In genomic region chr10:5628366-5628765, GRCh38 we compare ENCODE assay signal across 9 cellular contexts. TPM values are rescaled to one million over a fixed set of nuclear protein-coding genes. Genes with fewer than 3 reads are reported as not detected.
DNase-seq lines count a peak whose midpoint lies in the region; ATAC-seq and TF ChIP-seq lines count a peak whose summit lies in the region.
"Had no signal": no experiment of that assay in that cellular context is flagged by ENCODE, and none has a peak within 500 bp of the region (broad histone marks: within the 10 kb centered on the region; RNA-seq: fewer than 3 reads in every experiment).

No MANE protein-coding gene starts in this region.

- no peak for ATAC-seq in GM21515 (IDR thresholded peaks at IDR 0.05; ENCODE audit: unreplicated experiment)

- H4K20me1 ChIP-seq in hepatocyte (ENCODE audit: insufficient read depth, poor library complexity, severe bottlenecking) (no peaks in the 10 kb centered on the region), smooth muscle cell (ENCODE audit: low read depth) (no peaks in the 10 kb centered on the region)

- H3K27me3 ChIP-seq in hepatocyte, result no peaks in the 10 kb centered on the region
- H3K27me3 ChIP-seq in smooth muscle cell (ENCODE audit: low read depth), result no peaks in the 10 kb centered on the region

- H3K4me2 ChIP-seq in hepatocyte, result peak overlapping the region; percentile 63
- peak overlapping the region; percentile 77 for H3K4me2 ChIP-seq in smooth muscle cell

- H3K4me1 ChIP-seq in hepatocyte (ENCODE audit: insufficient read depth), result peaks cover 18% of the 10 kb centered on the region
- H3K4me1 ChIP-seq in smooth muscle cell (ENCODE audit: low read depth), result no peaks in the 10 kb centered on the region

- H3K9ac ChIP-seq in smooth muscle cell (ENCODE audit: low read depth), result peak overlapping the region; percentile 12

- H3K4me3 ChIP-seq in hepatocyte (no peak overlapping the region), smooth muscle cell (peak overlapping the region; percentile 29)

- 75% methylated on average over 8 of the region's 8 CpGs for WGBS in hepatocyte (ENCODE audit: low lambda C conversion rate, missing lambda C conversion rate)
- WGBS in smooth muscle cell (ENCODE audit: low lambda C conversion rate), result 53% methylated on average over 8 of the region's 8 CpGs

- peaks cover 4% of the 10 kb centered on the region for H3F3A ChIP-seq in smooth muscle cell (ENCODE audit: low read depth)

- H3K36me3 ChIP-seq in hepatocyte (replicated peaks; ENCODE audit: insufficient read depth, low read depth) (no peaks in the 10 kb centered on the region), smooth muscle cell (ENCODE audit: low read depth) (no peaks in the 10 kb centered on the region)

- H2AFZ ChIP-seq in hepatocyte (peak overlapping the region; percentile 42), smooth muscle cell (ENCODE audit: low read depth) (peak overlapping the region; percentile 75)

- H3K79me2 ChIP-seq in hepatocyte, result no peaks in the 10 kb centered on the region
- H3K79me2 ChIP-seq in smooth muscle cell (ENCODE audit: low read depth), result no peaks in the 10 kb centered on the region

- TF ChIP-seq CTCF in hepatocyte (IDR thresholded peaks at IDR 0.05; ENCODE audit: poor library complexity) (no peak), smooth muscle cell (IDR thresholded peaks at IDR 0.05; ENCODE audit: borderline replicate concordance, insufficient read depth, poor library complexity, severe bottlenecking) (no peak)

- DNase-seq in GM03348 (ENCODE audit: low spot score), result peak; percentile 74
- DNase-seq in amniotic epithelial cell (ENCODE audit: low read depth), result peak; percentile 60
- peak; percentile 42 for DNase-seq in hepatocyte (ENCODE audit: low spot score)
- DNase-seq in smooth muscle cell (lab: John Stamatoyannopoulos, UW; ENCODE audit: unreplicated experiment), result no peak
- no peak for DNase-seq in activated CD4-positive, CD25-positive, alpha-beta regulatory T cell (lab: John Stamatoyannopoulos, UW)
- DNase-seq in Kasumi-1 (lab: John Stamatoyannopoulos, UW), result no peak
- DNase-seq in globus pallidus (ENCODE audit: low spot score), result no peak
- DNase-seq: cerebellar nuclear complex had no signal

- H3K9me3 ChIP-seq in hepatocyte (ENCODE audit: low read depth), result no peaks in the 10 kb centered on the region
- H3K9me3 ChIP-seq in smooth muscle cell (replicated peaks; ENCODE audit: low read depth), result no peaks in the 10 kb centered on the region

- H3K9me2 ChIP-seq in hepatocyte (replicated peaks; ENCODE audit: insufficient read depth), result no peaks in the 10 kb centered on the region

- H3K27ac ChIP-seq in hepatocyte (peak overlapping the region; percentile 77), smooth muscle cell (ENCODE audit: low read depth) (peak overlapping the region; percentile 72)

RNA-seq across cellular contexts. Expression of gene ASB13, which starts 38.0 kb away (rescaled TPM):
- total RNA-seq in hepatocyte (9.2 and 18.1 TPM in 2 replicates), smooth muscle cell (12.6 and 22.6 TPM in 2 replicates)
- polyA plus RNA-seq in hepatocyte (8.8 and 16.9 TPM in 2 replicates), smooth muscle cell (26.4 and 34.7 TPM in 2 replicates)

RNA-seq across cellular contexts. Expression of gene TASOR2, which starts 56.3 kb away (rescaled TPM):
- 38.4 and 53.1 TPM in 2 replicates for total RNA-seq in hepatocyte
- polyA plus RNA-seq in hepatocyte, result 13.5 and 16.1 TPM in 2 replicates
- 123 and 132 TPM in 2 replicates for total RNA-seq in smooth muscle cell
- 15.4 and 24.3 TPM in 2 replicates for polyA plus RNA-seq in smooth muscle cell

Comparison
In these comparisons a context has a peak if more than half of its experiments do, and no peak if none do; other contexts are left out.
1. DNase-seq: peak in GM03348 (single experiment), amniotic epithelial cell (single experiment) and hepatocyte (single experiment); none in smooth muscle cell (single experiment), activated CD4-positive, CD25-positive, alpha-beta regulatory T cell (0 of 4), Kasumi-1 (0 of 2) and globus pallidus (single experiment).